In the genomic region with DNA sequence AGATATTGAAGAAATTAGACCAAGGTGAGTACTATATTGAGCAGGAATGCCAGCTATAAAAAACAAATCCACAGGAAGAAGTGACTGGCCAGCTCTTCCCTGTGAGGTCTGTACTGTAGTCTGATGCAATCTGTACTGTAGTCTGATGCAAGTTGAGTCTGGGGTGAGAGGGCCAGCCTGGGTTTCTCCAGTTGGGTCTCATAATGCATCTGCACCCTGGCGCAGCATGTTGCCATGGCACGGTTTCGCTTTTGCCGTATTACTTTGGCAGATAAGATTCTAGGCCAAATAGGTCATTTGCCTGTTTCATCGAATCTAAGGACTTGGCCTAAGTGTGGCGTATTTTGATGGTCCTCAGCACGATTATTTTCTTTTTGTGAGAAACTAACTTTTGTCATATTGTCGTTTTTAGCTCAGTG, we compare ENCODE assay signal across 25 cellular contexts. TPM values are rescaled to one million over a fixed set of nuclear protein-coding genes. Genes with fewer than 3 reads are reported as not detected.
A peak's percentile ranks its signal among the peaks of the same experiment; 100 is the strongest.
DNase-seq lines count a peak whose midpoint lies in the region; ATAC-seq and TF ChIP-seq lines count a peak whose summit lies in the region.
"Had no signal": no experiment of that assay in that cellular context is flagged by ENCODE, and none has a peak within 500 bp of the region (broad histone marks: within the 10 kb centered on the region; RNA-seq: fewer than 3 reads in every experiment).

No MANE protein-coding gene starts in this region.

- no peaks in the 10 kb centered on the region for H3K79me2 ChIP-seq in PC-9 (ENCODE audit: low read depth)

- ATAC-seq in activated T-cell treated with anti-CD3 and anti-CD28 coated beads, Interleukin-2, amount 50 U/mL, for 72 hours (replicated peaks in 1 of 2), result no peak
- ATAC-seq in stimulated activated effector memory CD8-positive, alpha-beta T cell treated with anti-CD3 and anti-CD28 coated beads, Interleukin-12 subunit alpha, Interleukin-12 subunit beta, amount 100 ng/mL, for 72 hours, result no peak
- ATAC-seq in HG02623 (IDR thresholded peaks at IDR 0.05; ENCODE audit: unreplicated experiment), result no peak
- ATAC-seq in T-cell (replicated peaks in 1 of 4), result no peak
- ATAC-seq: body of pancreas; left lobe of liver; naive thymus-derived CD4-positive, alpha-beta T cell; right cardiac atrium had no signal

- no peaks in the 10 kb centered on the region for H3K27me3 ChIP-seq in PC-9 (ENCODE audit: insufficient read depth, low read depth)
- H3K27me3 ChIP-seq: BLaER1 treated with 17β-estradiol and CSF1 and Interleukin-3, amounts not matched to agents 10 nM and 100 nM; body of pancreas; ovary had no signal

- H3K4me3 Mint-ChIP-seq in activated T-cell treated with anti-CD3 and anti-CD28 coated beads, Interleukin-2, amount 50 U/mL, for 72 hours, result no peak overlapping the region
- no peak overlapping the region for H3K4me3 Mint-ChIP-seq in stimulated activated effector memory CD8-positive, alpha-beta T cell treated with anti-CD3 and anti-CD28 coated beads, Interleukin-12 subunit alpha, Interleukin-12 subunit beta, amount 100 ng/mL, for 72 hours
- H3K4me3 Mint-ChIP-seq in T-cell, result no peak overlapping the region
- H3K4me3 Mint-ChIP-seq: activated naive CD8-positive, alpha-beta T cell treated with anti-CD3 and anti-CD28 coated beads for 36 hours; IgD-negative memory B cell; naive thymus-derived CD4-positive, alpha-beta T cell had no signal

- H3K4me3 ChIP-seq in PC-9 (no peak overlapping the region), choroid plexus epithelial cell (ENCODE audit: low read depth, low read length) (no peak overlapping the region)
- H3K4me3 ChIP-seq: BLaER1 treated with 17β-estradiol and CSF1 and Interleukin-3, amounts not matched to agents 10 nM and 100 nM; body of pancreas; coronary artery; ovary had no signal

- no peaks in the 10 kb centered on the region for H3K9me3 ChIP-seq in PC-9 (ENCODE audit: insufficient read depth, low read depth)
- H3K9me3 ChIP-seq: BLaER1 treated with 17β-estradiol and CSF1 and Interleukin-3, amounts not matched to agents 10 nM and 100 nM; body of pancreas; Caco-2; ovary had no signal

- peak overlapping the region; percentile 60; the same call in 1 of the 2 replicates for H3K27ac ChIP-seq in PC-9
- H3K27ac ChIP-seq: BLaER1 treated with 17β-estradiol and CSF1 and Interleukin-3, amounts not matched to agents 10 nM and 100 nM; body of pancreas; coronary artery; ovary had no signal

- TF ChIP-seq CTCF in PC-9 (conservative IDR thresholded peaks at IDR 0.05), result no peak
- TF ChIP-seq CTCF in choroid plexus epithelial cell (conservative IDR thresholded peaks at IDR 0.05; ENCODE audit: low read depth, low read length), result no peak

- POLR2A ChIA-PET in PC-9 (lab: Charles Lee; ENCODE audit: unreplicated experiment) (no interaction called here), T-cell (lab: Charles Lee) (no interaction called here)

- H3K27me3 Mint-ChIP-seq in activated T-cell treated with anti-CD3 and anti-CD28 coated beads, Interleukin-2, amount 50 U/mL, for 72 hours (ENCODE audit: low read depth), result no peaks in the 10 kb centered on the region
- H3K27me3 Mint-ChIP-seq in T-cell, result no peaks in the 10 kb centered on the region
- H3K27me3 Mint-ChIP-seq: activated naive CD8-positive, alpha-beta T cell treated with anti-CD3 and anti-CD28 coated beads for 36 hours; IgD-negative memory B cell; naive thymus-derived CD4-positive, alpha-beta T cell had no signal

- no peaks in the 10 kb centered on the region for H3K36me3 ChIP-seq in PC-9 (ENCODE audit: low read depth)
- H3K36me3 ChIP-seq: ovary had no signal

- intact Hi-C loops in PC-9 (cut with micrococcal nuclease; ENCODE audit: unreplicated experiment), result no loop called here

- peak overlapping the region; percentile 57 for H3K27ac Mint-ChIP-seq in activated T-cell treated with anti-CD3 and anti-CD28 coated beads, Interleukin-2, amount 50 U/mL, for 72 hours
- H3K27ac Mint-ChIP-seq in stimulated activated effector memory CD8-positive, alpha-beta T cell treated with anti-CD3 and anti-CD28 coated beads, Interleukin-12 subunit alpha, Interleukin-12 subunit beta, amount 100 ng/mL, for 72 hours, result peak overlapping the region; percentile 17
- H3K27ac Mint-ChIP-seq in T-cell, result no peak overlapping the region
- H3K27ac Mint-ChIP-seq: activated naive CD8-positive, alpha-beta T cell treated with anti-CD3 and anti-CD28 coated beads for 36 hours; IgD-negative memory B cell; naive thymus-derived CD4-positive, alpha-beta T cell had no signal

- no peaks in the 10 kb centered on the region for H3K4me1 Mint-ChIP-seq in activated T-cell treated with anti-CD3 and anti-CD28 coated beads, Interleukin-2, amount 50 U/mL, for 72 hours (ENCODE audit: low read depth)
- H3K4me1 Mint-ChIP-seq in stimulated activated effector memory CD8-positive, alpha-beta T cell treated with anti-CD3 and anti-CD28 coated beads, Interleukin-12 subunit alpha, Interleukin-12 subunit beta, amount 100 ng/mL, for 72 hours, result no peaks in the 10 kb centered on the region
- no peaks in the 10 kb centered on the region for H3K4me1 Mint-ChIP-seq in T-cell
- H3K4me1 Mint-ChIP-seq: activated naive CD8-positive, alpha-beta T cell treated with anti-CD3 and anti-CD28 coated beads for 36 hours had no signal

- H3K4me1 ChIP-seq in PC-9 (replicated peaks; ENCODE audit: insufficient read depth), result peaks cover 17% of the 10 kb centered on the region
- H3K4me1 ChIP-seq: body of pancreas, Caco-2 had no signal

- peaks cover 18% of the 10 kb centered on the region for H3F3A ChIP-seq in PC-9 (ENCODE audit: insufficient read depth, low read depth)

- peaks cover 0 to 2% of the 10 kb centered on the region in 2 donors for H3K36me3 Mint-ChIP-seq in activated T-cell treated with anti-CD3 and anti-CD28 coated beads, Interleukin-2, amount 50 U/mL, for 72 hours (ENCODE audit: insufficient read depth in 2 of 2)
- H3K36me3 Mint-ChIP-seq in stimulated activated effector memory CD8-positive, alpha-beta T cell treated with anti-CD3 and anti-CD28 coated beads, Interleukin-12 subunit alpha, Interleukin-12 subunit beta, amount 100 ng/mL, for 72 hours, result peaks cover 51% of the 10 kb centered on the region
- H3K36me3 Mint-ChIP-seq in T-cell, result peaks cover 30% of the 10 kb centered on the region
- H3K36me3 Mint-ChIP-seq: activated naive CD8-positive, alpha-beta T cell treated with anti-CD3 and anti-CD28 coated beads for 36 hours had no signal

- no peaks in the 10 kb centered on the region for H3K9me2 ChIP-seq in PC-9 (ENCODE audit: insufficient read depth)

- H3K4me2 ChIP-seq in PC-9, result no peak overlapping the region
- H3K4me2 ChIP-seq: BLaER1 treated with 17β-estradiol and CSF1 and Interleukin-3, amounts not matched to agents 10 nM and 100 nM had no signal

- no peak overlapping the region for H2AFZ ChIP-seq in PC-9

- CTCF ChIA-PET in PC-9 (lab: Charles Lee), result interaction anchor here (0.6 kb wide), 1 partner anchor 54 kb away, joined by 3 read pairs; no protein-coding TSS in a partner anchor
- CTCF ChIA-PET in T-cell (lab: Charles Lee), result interaction anchor here in 1 of 2 donors (0.6 kb wide), 1 partner anchor 693 kb away, joined by 3 read pairs; no protein-coding TSS in a partner anchor

- no peak for DNase-seq in activated T-cell treated with anti-CD3 and anti-CD28 coated beads, Interleukin-2, amount 50 U/mL, for 72 hours
- DNase-seq in activated T-cell treated with anti-CD3 and anti-CD28 coated beads for 4 hours (no peak), PC-9 (no peak), choroid plexus epithelial cell (ENCODE audit: low read depth) (peak; percentile 66), T-cell (no peak), foreskin melanocyte (no peak)
- no peak for DNase-seq in stimulated activated effector memory CD8-positive, alpha-beta T cell treated with anti-CD3 and anti-CD28 coated beads, Interleukin-12 subunit alpha, Interleukin-12 subunit beta, amount 100 ng/mL, for 72 hours (ENCODE audit: low spot score in 2 of 2)
- DNase-seq: activated CD4-positive, alpha-beta T cell treated with anti-CD3 and anti-CD28 coated beads, Interleukin-2, amount 50 U/mL, for 1 hour; activated naive CD8-positive, alpha-beta T cell treated with anti-CD3 and anti-CD28 coated beads for 36 hours; body of pancreas; Caco-2; naive thymus-derived CD4-positive, alpha-beta T cell; NCI-H187; NCI-H226; NCI-H748 treated with DMSO at 0.1 percent for 48 hours; ovary; right cardiac atrium; SHP77; stimulated activated CD4-positive, alpha-beta T cell treated with anti-CD3 and anti-CD28 coated beads, Interleukin-15, amount 100 ng/mL, for 24 hours; stimulated activated CD8-positive, alpha-beta memory T cell treated with anti-CD3 and anti-CD28 coated beads, Interleukin-4, amount 100 ng/mL, for 48 hours had no signal

- no peaks in the 10 kb centered on the region for H3K9me3 Mint-ChIP-seq in activated T-cell treated with anti-CD3 and anti-CD28 coated beads, Interleukin-2, amount 50 U/mL, for 72 hours
- H3K9me3 Mint-ChIP-seq in stimulated activated effector memory CD8-positive, alpha-beta T cell treated with anti-CD3 and anti-CD28 coated beads, Interleukin-12 subunit alpha, Interleukin-12 subunit beta, amount 100 ng/mL, for 72 hours, result no peaks in the 10 kb centered on the region
- H3K9me3 Mint-ChIP-seq in T-cell, result no peaks in the 10 kb centered on the region
- H3K9me3 Mint-ChIP-seq: activated naive CD8-positive, alpha-beta T cell treated with anti-CD3 and anti-CD28 coated beads for 36 hours; IgD-negative memory B cell had no signal

- no TSS peak for BruUV-seq in PC-9 (replicated peaks; lab: Mats Ljungman, UMichigan)

- no peaks in the 10 kb centered on the region for H4K20me1 ChIP-seq in PC-9 (ENCODE audit: insufficient read depth)
- H4K20me1 ChIP-seq: BLaER1 treated with 17β-estradiol and CSF1 and Interleukin-3, amounts not matched to agents 10 nM and 100 nM had no signal

RNA-seq across cellular contexts. Expression of gene PGD, which starts 24.4 kb away (rescaled TPM):
- total RNA-seq in activated T-cell treated with anti-CD3 and anti-CD28 coated beads, Interleukin-2, amount 50 U/mL, for 72 hours, result 10 to 100 TPM; 66.7 to 78.8 TPM
- total RNA-seq in PC-9 (2021), result 526 and 559 TPM in 2 replicates
- 10 to 100 TPM; 23.3 to 43.7 (median 37.0) TPM for total RNA-seq in T-cell

RNA-seq across cellular contexts. Expression of gene CENPS, which starts 55.8 kb away (rescaled TPM):
- total RNA-seq in activated T-cell treated with anti-CD3 and anti-CD28 coated beads, Interleukin-2, amount 50 U/mL, for 72 hours, result 10 to 100 TPM; 15.7 to 16.8 TPM
- 28.5 and 35.9 TPM in 2 replicates for total RNA-seq in PC-9 (2021)
- 1 to 10 TPM; 3.5 to 9.7 (median 5.8) TPM for total RNA-seq in T-cell

Comparison
In these comparisons a context has a peak if more than half of its experiments do, and no peak if none do; other contexts are left out.
1. H3K27ac Mint-ChIP-seq: peak in activated T-cell treated with anti-CD3 and anti-CD28 coated beads, Interleukin-2, amount 50 U/mL, for 72 hours (single experiment) and stimulated activated effector memory CD8-positive, alpha-beta T cell treated with anti-CD3 and anti-CD28 coated beads, Interleukin-12 subunit alpha, Interleukin-12 subunit beta, amount 100 ng/mL, for 72 hours (single experiment); none in T-cell (0 of 2).